In genomic region chr2:210524533-210524932, GRCh38 we compare ENCODE assay signal across 27 cellular contexts.
"Had no signal": no experiment of that assay in that cellular context is flagged by ENCODE, and none has a peak within 500 bp of the region (broad histone marks: within the 10 kb centered on the region; RNA-seq: fewer than 3 reads in every experiment).

No MANE protein-coding gene starts in this region.

- H3K36me3 Mint-ChIP-seq: mesothelial cell of epicardium, naive B cell had no signal

- H3K27ac ChIP-seq: colonic mucosa, epithelial cell of prostate, esophagus squamous epithelium, gastrocnemius medialis, heart right ventricle, left ventricle myocardium inferior, lower lobe of right lung had no signal

- H3K9me3 Mint-ChIP-seq: dendritic cell treated with granulocyte-macrophage colony-stimulating factor and Interleukin-4, amounts not matched to agents 40 ng/mL and 50 ng/mL, for 4 days; effector memory CD8-positive, alpha-beta T cell; endodermal cell; mesothelial cell of epicardium; naive B cell had no signal

- H3K9me3 ChIP-seq: colonic mucosa, esophagus squamous epithelium, gastrocnemius medialis, heart right ventricle, left ventricle myocardium inferior, lower lobe of right lung, mucosa of descending colon had no signal

- H3K36me3 ChIP-seq: colonic mucosa, esophagus squamous epithelium, gastrocnemius medialis, heart right ventricle, left ventricle myocardium inferior, lower lobe of right lung had no signal

- H3K4me3 Mint-ChIP-seq: dendritic cell treated with granulocyte-macrophage colony-stimulating factor and Interleukin-4, amounts not matched to agents 40 ng/mL and 50 ng/mL, for 4 days; effector memory CD8-positive, alpha-beta T cell; endodermal cell; mesothelial cell of epicardium; naive B cell had no signal

- H3K27ac Mint-ChIP-seq: dendritic cell treated with granulocyte-macrophage colony-stimulating factor and Interleukin-4, amounts not matched to agents 40 ng/mL and 50 ng/mL, for 4 days; effector memory CD8-positive, alpha-beta T cell; endodermal cell; mesothelial cell of epicardium; naive B cell had no signal

- H3K27me3 ChIP-seq: colonic mucosa, esophagus squamous epithelium, gastrocnemius medialis, heart right ventricle had no signal

- H3K4me1 ChIP-seq: colonic mucosa, esophagus squamous epithelium, gastrocnemius medialis, heart right ventricle, left ventricle myocardium inferior, lower lobe of right lung had no signal

- ATAC-seq: effector memory CD8-positive, alpha-beta T cell; esophagus mucosa; gastrocnemius medialis; heart right ventricle; left cardiac atrium; lower lobe of right lung; mucosa of descending colon had no signal

- H3K4me3 ChIP-seq: colonic mucosa, esophagus squamous epithelium, gastrocnemius medialis, heart right ventricle, left ventricle myocardium inferior, lower lobe of right lung, mucosa of descending colon had no signal

- H3K4me1 Mint-ChIP-seq: mesothelial cell of epicardium, naive B cell had no signal

- FAIRE-seq: endometrium, islet of Langerhans, keratinocyte had no signal

- DNase-seq: colonic mucosa; cortex of kidney; effector CD8-positive, alpha-beta T cell; effector memory CD8-positive, alpha-beta T cell; endodermal cell; erythroblast; esophagus squamous epithelium; foreskin fibroblast; foreskin melanocyte; gastrocnemius medialis; glutamatergic neuron; head of caudate nucleus; heart right ventricle; hippocampal formation; left cardiac atrium; left ventricle myocardium inferior; lower lobe of right lung; mesenchymal stem cell; mucosa of descending colon; naive B cell had no signal

- H3K27me3 Mint-ChIP-seq: dendritic cell treated with granulocyte-macrophage colony-stimulating factor and Interleukin-4, amounts not matched to agents 40 ng/mL and 50 ng/mL, for 4 days had no signal
